In the genomic region with DNA sequence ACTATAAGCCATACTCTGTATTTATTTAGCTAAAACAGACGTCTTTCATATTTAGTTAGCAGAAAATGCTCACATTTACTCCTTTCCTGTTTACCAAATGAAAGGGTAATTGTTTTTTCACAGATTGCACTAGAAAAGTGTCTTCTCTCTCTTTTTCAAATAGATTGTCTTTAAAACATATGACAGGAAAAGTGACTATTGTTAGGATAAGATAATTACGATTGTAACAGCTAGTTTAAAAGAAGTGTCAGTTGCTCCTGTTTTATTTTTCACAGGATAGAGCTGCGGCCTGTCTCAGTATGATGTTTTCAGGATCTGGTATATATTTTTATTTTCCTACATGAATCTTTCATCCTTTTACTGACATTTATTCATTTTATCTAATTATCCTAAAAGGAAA, we compare ENCODE assay signal across 5 cellular contexts.
"Had no signal": no experiment of that assay in that cellular context is flagged by ENCODE, and none has a peak within 500 bp of the region (broad histone marks: within the 10 kb centered on the region; RNA-seq: fewer than 3 reads in every experiment).

No MANE protein-coding gene starts in this region.

- ATAC-seq: K562 had no signal

- DNase-seq: GM23248, H9, HCEC 1CT, IMR-90 had no signal

- H3K4me3 ChIP-seq: GM23248, K562 had no signal

- H3K27ac ChIP-seq: GM23248 had no signal

- H3K9ac ChIP-seq: GM23248 had no signal
